14 cellular contexts compared by ENCODE assay signal in the genomic region with DNA sequence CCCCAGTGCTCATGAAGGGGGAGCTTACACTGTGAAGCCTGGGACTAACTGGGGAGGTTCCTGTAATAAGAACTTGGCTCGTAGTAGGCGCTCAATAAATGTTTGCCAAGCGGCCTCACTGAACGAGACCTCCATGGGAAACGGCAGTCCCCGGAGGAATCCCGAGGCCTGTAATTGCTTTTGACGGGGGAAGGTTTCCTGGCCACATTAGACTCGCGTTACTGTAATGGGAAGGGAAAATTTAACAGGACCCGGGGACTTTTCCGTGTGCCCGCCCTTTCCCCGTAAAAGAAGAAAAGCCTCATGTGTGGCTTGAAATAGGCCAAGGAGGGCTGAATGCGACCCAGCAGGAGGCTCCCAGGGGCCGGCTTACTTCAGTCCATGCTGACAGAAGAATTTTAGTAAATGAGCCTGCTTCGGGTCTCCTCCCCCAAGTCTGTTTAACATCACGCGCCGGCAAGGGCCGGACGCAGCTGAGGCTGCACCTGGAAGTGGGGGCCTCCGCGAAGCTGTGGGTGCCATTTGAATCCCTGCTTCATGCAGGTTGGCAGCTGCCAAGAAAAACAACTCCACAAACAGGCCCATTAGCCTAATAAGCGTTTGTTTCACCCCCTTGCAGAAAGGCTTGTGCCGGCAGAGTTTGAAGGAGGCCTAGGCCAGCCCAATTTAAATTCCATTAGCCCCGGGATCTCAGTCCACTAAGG. TPM values are rescaled to one million over a fixed set of nuclear protein-coding genes. Genes with fewer than 3 reads are reported as not detected.
A peak's percentile ranks its signal among the peaks of the same experiment; 100 is the strongest.
DNase-seq lines count a peak whose midpoint lies in the region; ATAC-seq and TF ChIP-seq lines count a peak whose summit lies in the region.
"Had no signal": no experiment of that assay in that cellular context is flagged by ENCODE, and none has a peak within 500 bp of the region (broad histone marks: within the 10 kb centered on the region; RNA-seq: fewer than 3 reads in every experiment).

No MANE protein-coding gene starts in this region.

- H3K4me3 Mint-ChIP-seq in nephron = peak overlapping the region; percentile 42 to 65 (median 47)
- H3K4me3 Mint-ChIP-seq: activated T-cell treated with anti-CD3 and anti-CD28 coated beads, Interleukin-2, amount 50 U/mL, for 4 hours; B cell had no signal

- in situ Hi-C loops in KBM-7 (cut with MboI; ENCODE audit: low pct_unique_long_range_greater_than_20kb, low sequenced_read_pairs) = no loop called here

- H3K9me3 Mint-ChIP-seq in nephron = no peaks in the 10 kb centered on the region
- H3K9me3 Mint-ChIP-seq: activated T-cell treated with anti-CD3 and anti-CD28 coated beads, Interleukin-2, amount 50 U/mL, for 4 hours had no signal

- peaks cover 13% of the 10 kb centered on the region for H3K27me3 Mint-ChIP-seq in nephron (ENCODE audit: low read depth)
- H3K27me3 Mint-ChIP-seq: B cell had no signal

- peaks cover 35% of the 10 kb centered on the region for H3K4me1 Mint-ChIP-seq in nephron
- H3K4me1 Mint-ChIP-seq: B cell had no signal

- H3K27ac Mint-ChIP-seq in nephron = peak overlapping the region; percentile 86 to 94 (median 89)
- H3K27ac Mint-ChIP-seq: B cell, progenitor cell of endocrine pancreas had no signal

- no peak for TF ChIP-seq CTCF in nephron (IDR thresholded peaks at IDR 0.05; ENCODE audit: unreplicated experiment in 3 of 3)

- DNase-seq in DMS79 treated with DMSO at 0.1 percent for 48 hours (lab: John Stamatoyannopoulos, UW) (peak; percentile 43), NCI-H2107 treated with DMSO at 0.1 percent for 48 hours (lab: John Stamatoyannopoulos, UW; ENCODE audit: unreplicated experiment) (peak; percentile 94), dermis blood vessel endothelial cell (peak; percentile 93), SW 1271 (lab: John Stamatoyannopoulos, UW) (no peak), KBM-7 (no peak)
- no peak for DNase-seq in stimulated activated CD4-positive, alpha-beta T cell treated with anti-CD3 and anti-CD28 coated beads, Interleukin-2, amount 100 ng/mL, for 24 hours
- DNase-seq: activated T-cell treated with anti-CD3 and anti-CD28 coated beads, Interleukin-2, amount 50 U/mL, for 4 hours; left colon; SIG-M5; transverse colon had no signal

- peaks cover 4% of the 10 kb centered on the region for H3K36me3 Mint-ChIP-seq in nephron (ENCODE audit: low read depth)

- no peak for ATAC-seq in HG02588 (IDR thresholded peaks at IDR 0.05; ENCODE audit: unreplicated experiment)
- ATAC-seq: activated T-cell treated with anti-CD3 and anti-CD28 coated beads, Interleukin-2, amount 50 U/mL, for 4 hours; left colon had no signal

RNA-seq across cellular contexts. Expression of a gene that starts 39.8 kb away (rescaled TPM):
- total RNA-seq in dermis blood vessel endothelial cell = 118 and 160 TPM in 2 replicates

Comparison
In these comparisons a context has a peak if more than half of its experiments do, and no peak if none do; other contexts are left out.
1. DNase-seq: peak in DMS79 treated with DMSO at 0.1 percent for 48 hours (single experiment), NCI-H2107 treated with DMSO at 0.1 percent for 48 hours (single experiment) and dermis blood vessel endothelial cell (single experiment); none in SW 1271 (0 of 2), stimulated activated CD4-positive, alpha-beta T cell treated with anti-CD3 and anti-CD28 coated beads, Interleukin-2, amount 100 ng/mL, for 24 hours (0 of 2) and KBM-7 (single experiment).